ENCODE assay signal across 10 cellular contexts in the genomic region with DNA sequence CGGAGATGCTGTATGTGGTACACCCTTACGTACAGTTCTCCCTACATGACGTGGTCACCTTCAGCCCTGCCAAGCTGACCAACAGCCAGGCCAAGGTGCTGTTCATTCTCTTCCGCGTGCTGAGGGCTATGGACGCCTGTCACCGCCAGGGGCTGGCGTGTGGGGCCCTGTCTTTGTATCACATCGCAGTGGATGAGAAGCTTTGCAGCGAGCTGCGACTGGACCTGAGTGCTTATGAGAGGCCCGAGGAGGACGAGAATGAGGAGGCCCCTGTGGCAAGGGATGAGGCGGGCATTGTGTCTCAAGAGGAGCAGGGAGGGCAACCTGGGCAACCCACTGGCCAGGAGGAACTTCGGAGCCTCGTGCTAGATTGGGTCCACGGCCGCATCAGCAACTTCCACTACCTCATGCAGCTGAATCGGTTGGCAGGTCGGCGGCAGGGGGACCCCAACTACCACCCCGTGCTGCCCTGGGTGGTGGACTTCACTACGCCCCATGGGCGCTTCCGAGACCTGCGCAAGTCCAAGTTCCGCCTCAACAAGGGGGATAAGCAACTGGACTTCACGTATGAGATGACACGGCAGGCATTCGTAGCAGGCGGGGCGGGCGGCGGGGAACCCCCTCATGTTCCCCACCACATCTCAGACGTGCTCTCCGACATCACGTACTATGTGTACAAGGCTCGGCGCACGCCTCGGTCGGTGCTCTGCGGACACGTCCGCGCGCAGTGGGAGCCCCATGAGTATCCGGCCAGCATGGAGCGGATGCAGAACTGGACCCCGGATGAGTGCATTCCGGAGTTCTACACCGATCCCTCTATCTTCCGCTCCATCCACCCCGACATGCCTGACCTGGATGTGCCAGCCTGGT. TPM values are rescaled to one million over a fixed set of nuclear protein-coding genes. Genes with fewer than 3 reads are reported as not detected.
DNase-seq lines count a peak whose midpoint lies in the region; ATAC-seq and TF ChIP-seq lines count a peak whose summit lies in the region.
"Had no signal": no experiment of that assay in that cellular context is flagged by ENCODE, and none has a peak within 500 bp of the region (broad histone marks: within the 10 kb centered on the region; RNA-seq: fewer than 3 reads in every experiment).

No MANE protein-coding gene starts in this region.

- H3K27ac ChIP-seq in right cardiac atrium (ENCODE audit: low read length), result no peak overlapping the region
- H3K27ac ChIP-seq in muscle layer of colon (ENCODE audit: low read depth, low read length), result no peak overlapping the region
- H3K27ac ChIP-seq in urinary bladder (ENCODE audit: low read depth), result no peak overlapping the region

- H3K27me3 ChIP-seq in right cardiac atrium (ENCODE audit: control insufficient read depth, insufficient read depth) (no peaks in the 10 kb centered on the region), muscle layer of colon (ENCODE audit: control insufficient read depth in 1 of 2, insufficient read depth in 2 of 2, low read length in 2 of 2) (no peaks in the 10 kb centered on the region)

- intact Hi-C loops in right cardiac atrium (cut with DNase I), result loop anchor here in 1 of 4 donors (5.0 kb wide), 1 partner anchor 51 kb away; no protein-coding TSS in a partner anchor
- intact Hi-C loops in cardiac septum (cut with DNase I), result loop anchor here (2.0 to 5.0 kb wide), 3 partner anchors 36 to 141 kb away; a partner anchor contains a TSS

- no peak for ATAC-seq in right cardiac atrium
- no peak for ATAC-seq in GM21825 (IDR thresholded peaks at IDR 0.05; ENCODE audit: unreplicated experiment)

- no peaks in the 10 kb centered on the region for H3K9me3 ChIP-seq in right cardiac atrium (ENCODE audit: control insufficient read depth, low read length)
- no peaks in the 10 kb centered on the region for H3K9me3 ChIP-seq in muscle layer of colon (ENCODE audit: low read length)
- H3K9me3 ChIP-seq: mucosa of descending colon had no signal

- no peak overlapping the region for H3K9ac ChIP-seq in muscle layer of colon (ENCODE audit: low read length)

- H3K27ac Mint-ChIP-seq in brain, result peak overlapping the region in 1 of 5 experiments; percentile 57

- no peaks in the 10 kb centered on the region for H3K27me3 Mint-ChIP-seq in brain

- H3K9me3 Mint-ChIP-seq in brain, result no peaks in the 10 kb centered on the region

- 95% methylated on average over 54 of the region's 54 CpGs for WGBS in right cardiac atrium
- 95% methylated on average over 54 of the region's 54 CpGs for WGBS in urinary bladder

- no peak overlapping the region for H3K4me3 ChIP-seq in right cardiac atrium (ENCODE audit: low read length)
- peak overlapping the region; percentile 68 to 96 for H3K4me3 ChIP-seq in muscle layer of colon (ENCODE audit: low read depth in 1 of 2, low read length in 2 of 2)
- H3K4me3 ChIP-seq in urinary bladder (ENCODE audit: low read depth, low read length), result peak overlapping the region; percentile 66

- H3K4me3 Mint-ChIP-seq in brain, result peak overlapping the region; percentile 70 to 83 (median 78)

- TF ChIP-seq CTCF in brain (conservative IDR thresholded peaks at IDR 0.05), result no peak

- peaks cover 27% of the 10 kb centered on the region for H3K4me1 Mint-ChIP-seq in brain

- H3K4me1 ChIP-seq in right cardiac atrium (ENCODE audit: control insufficient read depth, insufficient read depth, low read length) (peaks cover 9% of the 10 kb centered on the region), muscle layer of colon (ENCODE audit: insufficient read depth, low read length) (peaks cover 27% of the 10 kb centered on the region), urinary bladder (ENCODE audit: insufficient read depth) (peaks cover 2% of the 10 kb centered on the region)

- no peaks in the 10 kb centered on the region for H3K36me3 Mint-ChIP-seq in brain

- H3K36me3 ChIP-seq in muscle layer of colon (ENCODE audit: insufficient read depth, low read length) (peaks cover 16% of the 10 kb centered on the region), urinary bladder (ENCODE audit: insufficient read depth) (peaks cover 3% of the 10 kb centered on the region)

- DNase-seq in right cardiac atrium (peak; percentile 18 to 61 (median 58)), cardiac septum (ENCODE audit: low spot score) (no peak), DMS 273 treated with DMSO at 0.1 percent for 48 hours (lab: John Stamatoyannopoulos, UW) (no peak), medulla oblongata (ENCODE audit: extremely low spot score) (no peak)
- DNase-seq: SW 1271 had no signal

RNA-seq across cellular contexts. Expression of a gene that starts 1.4 kb away (rescaled TPM):
- total RNA-seq in right cardiac atrium (10 to 100 TPM in 3 of 4 donors, 1 to 10 TPM in 1; 9.2 to 11.2 (median 11.0) TPM), cardiac septum (7.2 TPM), urinary bladder (11.8 TPM)
- polyA plus RNA-seq in right cardiac atrium (10.2 TPM), brain (ENCODE audit: insufficient read depth, low read depth, low replicate concordance) (12.5 TPM), urinary bladder (37.7 TPM)

RNA-seq across cellular contexts. Expression of a gene that starts 15.7 kb away (rescaled TPM):
- total RNA-seq in right cardiac atrium (1 to 10 TPM; 1.9 to 6.1 (median 2.3) TPM), cardiac septum (2.6 TPM), urinary bladder (3.8 TPM)
- polyA plus RNA-seq in right cardiac atrium (1.5 TPM), brain (ENCODE audit: insufficient read depth, low read depth, low replicate concordance) (0.27 TPM), urinary bladder (4.6 TPM)

RNA-seq across cellular contexts. Expression of a gene that starts 16.8 kb away (rescaled TPM):
- total RNA-seq in right cardiac atrium (1 to 10 TPM in 3 of 4 donors, under 1 TPM in 1; 0.45 to 2.1 (median 1.2) TPM), cardiac septum (1.2 TPM), urinary bladder (0.37 TPM)
- polyA plus RNA-seq in right cardiac atrium (1.1 TPM), brain (ENCODE audit: insufficient read depth, low read depth, low replicate concordance) (0.24 TPM), urinary bladder (21.3 TPM)

RNA-seq across cellular contexts. Expression of a gene that starts 36.0 kb away (rescaled TPM):
- total RNA-seq in right cardiac atrium (100 to 1,000 TPM; 160 to 288 (median 264) TPM), cardiac septum (163 TPM), urinary bladder (303 TPM)
- polyA plus RNA-seq in right cardiac atrium (215 TPM), brain (ENCODE audit: insufficient read depth, low read depth, low replicate concordance) (31.9 TPM), urinary bladder (701 TPM)

RNA-seq across cellular contexts. Expression of a gene that starts 41.2 kb away (rescaled TPM):
- total RNA-seq in right cardiac atrium (100 to 1,000 TPM; 134 to 187 (median 152) TPM), cardiac septum (162 TPM), urinary bladder (107 TPM)
- polyA plus RNA-seq in right cardiac atrium (72.1 TPM), brain (ENCODE audit: insufficient read depth, low read depth, low replicate concordance) (418 TPM), urinary bladder (125 TPM)

Comparison
In these comparisons a context has a peak if more than half of its experiments do, and no peak if none do; other contexts are left out.
1. DNase-seq: peak in right cardiac atrium (3 of 3); none in cardiac septum (single experiment), DMS 273 treated with DMSO at 0.1 percent for 48 hours (single experiment) and medulla oblongata (single experiment).